ENCODE assay signal across 27 cellular contexts in the genomic region with DNA sequence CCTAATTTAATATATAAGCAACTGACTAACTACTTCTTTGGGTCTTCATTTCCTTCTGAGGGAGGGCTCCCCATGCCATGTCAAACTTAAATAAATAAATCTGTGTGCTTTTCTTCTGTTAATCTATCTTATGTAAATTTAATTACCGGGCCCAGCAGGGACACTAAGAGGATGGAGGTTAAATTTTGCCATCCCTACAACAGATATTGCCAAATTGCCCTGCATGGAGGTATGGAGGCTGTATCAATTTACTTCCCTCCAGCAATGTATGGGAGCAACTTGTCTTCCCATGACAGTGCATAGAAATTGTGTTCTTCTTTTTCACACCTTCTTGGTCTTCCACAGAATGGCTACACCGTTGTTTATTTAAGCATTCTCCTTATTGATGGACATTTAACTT.
"Had no signal": no experiment of that assay in that cellular context is flagged by ENCODE, and none has a peak within 500 bp of the region (broad histone marks: within the 10 kb centered on the region; RNA-seq: fewer than 3 reads in every experiment).

No MANE protein-coding gene starts in this region.

- H3K9me3 Mint-ChIP-seq: T-cell had no signal

- H3K4me1 Mint-ChIP-seq: activated CD4-positive, alpha-beta T cell treated with anti-CD3 and anti-CD28 coated beads, Interleukin-2, amount 10 ng/mL, durations not matched to agents 7 days and 5 days; brain had no signal

- H3K27me3 ChIP-seq: cardiac muscle cell had no signal

- H3K27ac Mint-ChIP-seq: activated CD4-positive, alpha-beta memory T cell treated with anti-CD3 and anti-CD28 coated beads for 36 hours; activated CD4-positive, alpha-beta T cell treated with anti-CD3 and anti-CD28 coated beads, Interleukin-2, amount 10 ng/mL, durations not matched to agents 7 days and 5 days; activated naive CD4-positive, alpha-beta T cell treated with anti-CD3 and anti-CD28 coated beads, Interleukin-2, amount 50 U/mL, for 72 hours; activated naive CD8-positive, alpha-beta T cell treated with anti-CD3 and anti-CD28 coated beads, Interleukin-2, amount 50 U/mL, for 24 hours; brain; T-cell had no signal

- ATAC-seq: activated naive CD4-positive, alpha-beta T cell treated with anti-CD3 and anti-CD28 coated beads, Interleukin-2, amount 50 U/mL, for 72 hours; activated naive CD8-positive, alpha-beta T cell treated with anti-CD3 and anti-CD28 coated beads, Interleukin-2, amount 50 U/mL, for 24 hours; activated T-cell treated with anti-CD3 and anti-CD28 coated beads, Interleukin-2, amount 50 U/mL, for 4 hours; PC-3; T-cell had no signal

- H3K4me3 ChIP-seq: cardiac muscle cell had no signal

- H3K27me3 Mint-ChIP-seq: brain had no signal

- H3K27ac ChIP-seq: cardiac muscle cell, VCaP had no signal

- H3K4me3 Mint-ChIP-seq: activated CD4-positive, alpha-beta memory T cell treated with anti-CD3 and anti-CD28 coated beads for 36 hours; activated CD4-positive, alpha-beta T cell treated with anti-CD3 and anti-CD28 coated beads, Interleukin-2, amount 10 ng/mL, durations not matched to agents 7 days and 5 days; activated naive CD8-positive, alpha-beta T cell treated with anti-CD3 and anti-CD28 coated beads, Interleukin-2, amount 50 U/mL, for 24 hours; activated T-cell treated with anti-CD3 and anti-CD28 coated beads, Interleukin-2, amount 50 U/mL, for 4 hours; brain; T-cell had no signal

- DNase-seq: activated CD4-positive, alpha-beta memory T cell treated with anti-CD3 and anti-CD28 coated beads for 36 hours; activated CD4-positive, alpha-beta T cell treated with anti-CD3 and anti-CD28 coated beads, Interleukin-2, amount 10 ng/mL, durations not matched to agents 7 days and 5 days; activated CD4-positive, CD25-positive, alpha-beta regulatory T cell; activated CD8-positive, alpha-beta memory T cell treated with anti-CD3 and anti-CD28 coated beads for 24 hours; activated effector memory CD4-positive, alpha-beta T cell treated with anti-CD3 and anti-CD28 coated beads, Interleukin-2, amount 50 U/mL, for 16 hours; activated naive CD4-positive, alpha-beta T cell treated with Interleukin-2 at 50 U/mL for 16 hours; activated naive CD8-positive, alpha-beta T cell treated with anti-CD3 and anti-CD28 coated beads, Interleukin-2, amount 50 U/mL, for 24 hours; activated T-cell treated with anti-CD3 and anti-CD28 coated beads, Interleukin-2, amount 50 U/mL, for 4 hours; amygdala; Karpas-422; NCI-H1092 treated with DMSO at 0.1 percent for 48 hours; NCI-H1417 treated with DMSO at 0.1 percent for 48 hours; NCI-H187 treated with DMSO at 0.1 percent for 48 hours; NCI-H2171; NCI-H2227 treated with DMSO at 0.1 percent for 48 hours; NCI-H446 treated with DMSO at 0.1 percent for 48 hours; NCI-H524 treated with DMSO at 0.1 percent for 48 hours; NCI-H774; NK-92 treated with Interleukin-12 subunit alpha and Interleukin-12 subunit beta, amount 100 ng/mL, for 24 hours; PC-3; SHP77 treated with DMSO at 0.1 percent for 48 hours; T-cell; T1000 had no signal

- H3K36me3 ChIP-seq: cardiac muscle cell had no signal

- H3K36me3 Mint-ChIP-seq: activated CD4-positive, alpha-beta memory T cell treated with anti-CD3 and anti-CD28 coated beads for 36 hours; activated naive CD4-positive, alpha-beta T cell treated with anti-CD3 and anti-CD28 coated beads, Interleukin-2, amount 50 U/mL, for 72 hours; brain had no signal
